8 cellular contexts compared by ENCODE assay signal in the genomic region with DNA sequence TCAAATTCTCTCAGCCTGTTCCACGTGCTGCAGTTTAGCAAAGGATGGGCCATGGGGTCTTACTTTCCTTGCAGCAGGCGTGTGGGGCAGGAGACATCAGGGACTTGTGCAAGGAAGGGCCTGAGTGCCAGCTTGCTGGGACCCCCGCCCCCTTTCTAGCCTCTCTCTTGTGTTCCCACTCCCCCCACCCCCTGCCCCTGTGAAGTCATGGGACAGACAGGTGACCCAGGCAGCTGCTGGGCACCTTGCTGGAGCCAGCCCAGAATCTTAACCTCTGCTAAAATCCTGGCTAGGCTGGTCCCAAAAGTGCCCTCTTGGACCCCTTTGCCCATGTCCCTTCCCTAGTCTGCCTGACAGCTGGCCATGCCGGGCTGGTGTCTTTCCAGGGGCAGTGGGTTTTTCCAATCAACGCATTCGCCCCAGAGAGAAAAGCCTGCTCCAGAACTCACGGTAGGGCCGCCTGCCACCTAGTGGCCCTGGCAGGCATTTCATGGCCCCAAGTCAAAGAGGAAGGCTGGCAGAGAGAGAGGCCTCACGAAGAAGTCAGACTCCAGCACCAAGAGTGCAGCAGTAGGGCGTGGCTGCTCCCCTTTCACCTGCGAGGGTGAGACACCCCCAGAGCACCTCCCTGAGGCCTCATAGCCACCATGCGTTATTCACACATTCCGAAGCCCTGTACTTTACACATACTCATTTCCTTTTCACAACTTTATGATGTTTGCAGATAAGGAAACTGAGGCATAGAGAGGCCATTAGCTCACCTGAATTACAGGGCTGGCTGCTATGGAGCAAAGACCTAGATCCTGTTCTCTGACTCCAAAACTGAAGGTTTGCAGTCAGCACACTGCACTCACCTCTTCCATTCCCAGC.
DNase-seq lines count a peak whose midpoint lies in the region; ATAC-seq and TF ChIP-seq lines count a peak whose summit lies in the region.

No MANE protein-coding gene starts in this region.

- intact Hi-C loops in activated T-helper 1 cell treated with anti-CD3 and anti-CD28 coated beads, Interleukin-12 subunit alpha, Interleukin-12 subunit beta, Interleukin-2, Interleukin-4 antibody, amounts not matched to agents 30 ng/mL and 10 ng/mL and 1 ng/mL, durations not matched to agents 14 hours and 24 hours and 36 hours (cut with micrococcal nuclease), result loop anchor here (1.0 to 10.0 kb wide), 4 partner anchors 68 to 546 kb away; no protein-coding TSS in a partner anchor

- H3K27ac ChIP-seq in Peyer's patch, result peak overlapping the region in 1 of 4 donors; percentile 21

- H3K27me3 Mint-ChIP-seq in activated T-helper 1 cell treated with anti-CD3 and anti-CD28 coated beads, Interleukin-12 subunit alpha, Interleukin-12 subunit beta, Interleukin-2, Interleukin-4 antibody, amounts not matched to agents 30 ng/mL and 10 ng/mL and 1 ng/mL, durations not matched to agents 14 hours and 24 hours and 36 hours (ENCODE audit: insufficient read depth), result no peaks in the 10 kb centered on the region
- H3K27me3 Mint-ChIP-seq in neural crest cell (ENCODE audit: low read depth), result no peaks in the 10 kb centered on the region

- no peaks in the 10 kb centered on the region for H3K27me3 ChIP-seq in Peyer's patch

- no peaks in the 10 kb centered on the region for H3K9me3 ChIP-seq in Peyer's patch

- peak; percentile 94 to 97 (median 95) for TF ChIP-seq CTCF in Peyer's patch (IDR thresholded peaks at IDR 0.05)
- peak; percentile 93 for TF ChIP-seq CTCF in fibroblast of mammary gland (conservative IDR thresholded peaks at IDR 0.05; ENCODE audit: control insufficient read depth, insufficient read depth, low read depth, low read length)
- TF ChIP-seq CTCF in neural crest cell (conservative IDR thresholded peaks at IDR 0.05), result peak; percentile 88

- H3K4me1 Mint-ChIP-seq in activated T-helper 1 cell treated with anti-CD3 and anti-CD28 coated beads, Interleukin-12 subunit alpha, Interleukin-12 subunit beta, Interleukin-2, Interleukin-4 antibody, amounts not matched to agents 30 ng/mL and 10 ng/mL and 1 ng/mL, durations not matched to agents 14 hours and 24 hours and 36 hours (ENCODE audit: low read depth), result peaks cover 43% of the 10 kb centered on the region
- peaks cover 11% of the 10 kb centered on the region for H3K4me1 Mint-ChIP-seq in neural crest cell

- peaks cover 3 to 10% (median 9%) of the 10 kb centered on the region in 4 donors for H3K4me1 ChIP-seq in Peyer's patch

- DNase-seq in COLO829 (ENCODE audit: low spot score), result peak; percentile 81
- peak in 62 of 76 experiments; percentile 6 to 72 (median 42) for DNase-seq in HUDEP-2 (lab: John Stamatoyannopoulos, UW; ENCODE audit: unreplicated experiment in 76 of 76)
- peak; percentile 74 to 91 (median 84) for DNase-seq in Peyer's patch
- peak; percentile 66 for DNase-seq in activated T-helper 1 cell treated with anti-CD3 and anti-CD28 coated beads, Interleukin-12 subunit alpha, Interleukin-12 subunit beta, Interleukin-2, Interleukin-4 antibody, amounts not matched to agents 30 ng/mL and 10 ng/mL and 1 ng/mL, durations not matched to agents 14 hours and 24 hours and 36 hours (ENCODE audit: low spot score)
- DNase-seq in fibroblast of mammary gland (ENCODE audit: low read depth), result peak; percentile 76
- peak; percentile 68 for DNase-seq in neural crest cell (ENCODE audit: low read depth, low spot score)
- peak; percentile 56 for DNase-seq in stromal cell of bone marrow (ENCODE audit: low read depth)

- no peak for TF ChIP-seq POLR2A in Peyer's patch (IDR thresholded peaks at IDR 0.05)

- no peaks in the 10 kb centered on the region for H3K9me3 Mint-ChIP-seq in activated T-helper 1 cell treated with anti-CD3 and anti-CD28 coated beads, Interleukin-12 subunit alpha, Interleukin-12 subunit beta, Interleukin-2, Interleukin-4 antibody, amounts not matched to agents 30 ng/mL and 10 ng/mL and 1 ng/mL, durations not matched to agents 14 hours and 24 hours and 36 hours
- no peaks in the 10 kb centered on the region for H3K9me3 Mint-ChIP-seq in neural crest cell

- peaks cover 0 to 66% (median 0%) of the 10 kb centered on the region in 3 donors for H3K36me3 ChIP-seq in Peyer's patch

- no peak overlapping the region for H3K4me3 ChIP-seq in Peyer's patch
- no peak overlapping the region for H3K4me3 ChIP-seq in fibroblast of mammary gland (ENCODE audit: control insufficient read depth, low read depth, low read length)

- ATAC-seq in HG03469 (IDR thresholded peaks at IDR 0.05; ENCODE audit: unreplicated experiment), result no peak

- H3K4me3 Mint-ChIP-seq in activated T-helper 1 cell treated with anti-CD3 and anti-CD28 coated beads, Interleukin-12 subunit alpha, Interleukin-12 subunit beta, Interleukin-2, Interleukin-4 antibody, amounts not matched to agents 30 ng/mL and 10 ng/mL and 1 ng/mL, durations not matched to agents 14 hours and 24 hours and 36 hours, result no peak overlapping the region
- no peak overlapping the region for H3K4me3 Mint-ChIP-seq in neural crest cell

- peaks cover 54% of the 10 kb centered on the region for H3K36me3 Mint-ChIP-seq in activated T-helper 1 cell treated with anti-CD3 and anti-CD28 coated beads, Interleukin-12 subunit alpha, Interleukin-12 subunit beta, Interleukin-2, Interleukin-4 antibody, amounts not matched to agents 30 ng/mL and 10 ng/mL and 1 ng/mL, durations not matched to agents 14 hours and 24 hours and 36 hours (ENCODE audit: low read depth)
- no peaks in the 10 kb centered on the region for H3K36me3 Mint-ChIP-seq in neural crest cell (ENCODE audit: low read depth)

- no peak overlapping the region for H3K27ac Mint-ChIP-seq in activated T-helper 1 cell treated with anti-CD3 and anti-CD28 coated beads, Interleukin-12 subunit alpha, Interleukin-12 subunit beta, Interleukin-2, Interleukin-4 antibody, amounts not matched to agents 30 ng/mL and 10 ng/mL and 1 ng/mL, durations not matched to agents 14 hours and 24 hours and 36 hours
- H3K27ac Mint-ChIP-seq in neural crest cell (ENCODE audit: unreplicated experiment), result no peak overlapping the region
